Comparison of ENCODE assay signal across 11 cellular contexts in genomic region chr20:63976980-63977391, GRCh38. TPM values are rescaled to one million over a fixed set of nuclear protein-coding genes. Genes with fewer than 3 reads are reported as not detected.
A peak's percentile ranks its signal among the peaks of the same experiment; 100 is the strongest.
DNase-seq lines count a peak whose midpoint lies in the region; ATAC-seq and TF ChIP-seq lines count a peak whose summit lies in the region.
"Had no signal": no experiment of that assay in that cellular context is flagged by ENCODE, and none has a peak within 500 bp of the region (broad histone marks: within the 10 kb centered on the region; RNA-seq: fewer than 3 reads in every experiment).

No MANE protein-coding gene starts in this region.

- H3K27ac Mint-ChIP-seq in activated naive CD4-positive, alpha-beta T cell treated with anti-CD3 and anti-CD28 coated beads for 36 hours: peak overlapping the region; percentile 69
- H3K27ac Mint-ChIP-seq in brain: peak overlapping the region in 2 of 5 experiments; percentile 42 to 67
- H3K27ac Mint-ChIP-seq in progenitor cell of endocrine pancreas: no peak overlapping the region

- ATAC-seq in GM19324 (IDR thresholded peaks at IDR 0.05; ENCODE audit: low FRiP score, unreplicated experiment): no peak
- ATAC-seq in GM21737 (IDR thresholded peaks at IDR 0.05; ENCODE audit: unreplicated experiment): no peak
- ATAC-seq: body of pancreas had no signal

- no peaks in the 10 kb centered on the region for H3K9me3 Mint-ChIP-seq in activated naive CD4-positive, alpha-beta T cell treated with anti-CD3 and anti-CD28 coated beads for 36 hours
- H3K9me3 Mint-ChIP-seq in brain (no peaks in the 10 kb centered on the region), progenitor cell of endocrine pancreas (ENCODE audit: low read depth) (no peaks in the 10 kb centered on the region)

- peaks cover 21% of the 10 kb centered on the region for H3K36me3 Mint-ChIP-seq in activated naive CD4-positive, alpha-beta T cell treated with anti-CD3 and anti-CD28 coated beads for 36 hours (ENCODE audit: low read depth)
- peaks cover 4% of the 10 kb centered on the region for H3K36me3 Mint-ChIP-seq in brain
- H3K36me3 Mint-ChIP-seq in progenitor cell of endocrine pancreas (ENCODE audit: insufficient read depth): peaks cover 9% of the 10 kb centered on the region

- TF ChIP-seq POLR2A in NB4 (IDR thresholded peaks at IDR 0.05; ENCODE audit: extremely low read depth, insufficient read length): no peak

- no peak for DNase-seq in activated naive CD4-positive, alpha-beta T cell treated with anti-CD3 and anti-CD28 coated beads for 36 hours
- no peak for DNase-seq in activated naive CD4-positive, alpha-beta T cell treated with anti-CD3 and anti-CD28 coated beads, Interleukin-2, amount 50 U/mL, for 16 hours
- DNase-seq in NB4 (ENCODE audit: low read depth): no peak
- no peak for DNase-seq in progenitor cell of endocrine pancreas (ENCODE audit: low spot score, unreplicated experiment)
- DNase-seq in RPMI8226: no peak
- DNase-seq: NCI-H2029 treated with DMSO at 0.1 percent for 48 hours, ovary had no signal

- intact Hi-C loops in activated naive CD4-positive, alpha-beta T cell treated with anti-CD3 and anti-CD28 coated beads for 36 hours (cut with micrococcal nuclease): loop anchor here (1.0 kb wide), 1 partner anchor 20 kb away; no protein-coding TSS in a partner anchor

- H3K4me3 Mint-ChIP-seq in activated naive CD4-positive, alpha-beta T cell treated with anti-CD3 and anti-CD28 coated beads for 36 hours: peak overlapping the region; percentile 11
- H3K4me3 Mint-ChIP-seq in brain (peak overlapping the region in 3 of 5 experiments; percentile 24 to 87 (median 30)), progenitor cell of endocrine pancreas (ENCODE audit: low read depth) (peak overlapping the region; percentile 24)

- H3K4me1 Mint-ChIP-seq in activated naive CD4-positive, alpha-beta T cell treated with anti-CD3 and anti-CD28 coated beads for 36 hours (ENCODE audit: low read depth): peaks cover 51% of the 10 kb centered on the region
- H3K4me1 Mint-ChIP-seq in brain: peaks cover 62% of the 10 kb centered on the region
- H3K4me1 Mint-ChIP-seq in progenitor cell of endocrine pancreas (ENCODE audit: low read depth): peaks cover 23% of the 10 kb centered on the region

- H3K4me3 ChIP-seq in NB4 (ENCODE audit: low read depth, low read length): peak overlapping the region; percentile 35
- H3K4me3 ChIP-seq: body of pancreas, ovary had no signal

- no peak for TF ChIP-seq CTCF in NB4 (IDR thresholded peaks at IDR 0.05; ENCODE audit: low read depth, low read length)
- no peak for TF ChIP-seq CTCF in brain (conservative IDR thresholded peaks at IDR 0.05)
- TF ChIP-seq CTCF in progenitor cell of endocrine pancreas (IDR thresholded peaks at IDR 0.05; ENCODE audit: unreplicated experiment): no peak

- no peaks in the 10 kb centered on the region for H3K27me3 Mint-ChIP-seq in activated naive CD4-positive, alpha-beta T cell treated with anti-CD3 and anti-CD28 coated beads for 36 hours (ENCODE audit: low read depth)
- H3K27me3 Mint-ChIP-seq in brain (peaks cover 17% of the 10 kb centered on the region), progenitor cell of endocrine pancreas (no peaks in the 10 kb centered on the region)

- CTCF ChIA-PET in activated naive CD4-positive, alpha-beta T cell treated with anti-CD3 and anti-CD28 coated beads for 36 hours (lab: Charles Lee): interaction anchor here (1.1 kb wide), 1 partner anchor 144 kb away, joined by 3 read pairs; no protein-coding TSS in a partner anchor

RNA-seq across cellular contexts. Expression of gene SAMD10, which starts 2.5 kb away (rescaled TPM):
- 10 to 100 TPM; 20.5 to 21.8 TPM for total RNA-seq in activated naive CD4-positive, alpha-beta T cell treated with anti-CD3 and anti-CD28 coated beads for 36 hours
- 29.4 TPM for polyA plus RNA-seq in brain (ENCODE audit: insufficient read depth, low read depth, low replicate concordance)
- total RNA-seq in progenitor cell of endocrine pancreas: 12.8 and 14.0 TPM in 2 replicates

RNA-seq across cellular contexts. Expression of gene PRPF6, which starts 3.9 kb away (rescaled TPM):
- total RNA-seq in activated naive CD4-positive, alpha-beta T cell treated with anti-CD3 and anti-CD28 coated beads for 36 hours: 10 to 100 TPM; 39.4 to 40.2 TPM
- polyA plus RNA-seq in brain (ENCODE audit: insufficient read depth, low read depth, low replicate concordance): 196 TPM
- 74.7 and 76.4 TPM in 2 replicates for total RNA-seq in progenitor cell of endocrine pancreas

RNA-seq across cellular contexts. Expression of gene ZNF512B, which starts 7.3 kb away (rescaled TPM):
- total RNA-seq in activated naive CD4-positive, alpha-beta T cell treated with anti-CD3 and anti-CD28 coated beads for 36 hours: 1 to 10 TPM; 7.9 to 8.3 TPM
- 15.2 TPM for polyA plus RNA-seq in brain (ENCODE audit: insufficient read depth, low read depth, low replicate concordance)
- 49.4 and 50.5 TPM in 2 replicates for total RNA-seq in progenitor cell of endocrine pancreas

RNA-seq across cellular contexts. Expression of gene UCKL1, which starts 20.8 kb away (rescaled TPM):
- total RNA-seq in activated naive CD4-positive, alpha-beta T cell treated with anti-CD3 and anti-CD28 coated beads for 36 hours: 10 to 100 TPM; 23.3 to 23.9 TPM
- polyA plus RNA-seq in brain (ENCODE audit: insufficient read depth, low read depth, low replicate concordance): 45.7 TPM
- total RNA-seq in progenitor cell of endocrine pancreas: 78.9 and 79.2 TPM in 2 replicates

RNA-seq across cellular contexts. Expression of gene C20orf204, which starts 59.0 kb away (rescaled TPM):
- 1 to 10 TPM; 1.1 to 1.7 TPM for total RNA-seq in activated naive CD4-positive, alpha-beta T cell treated with anti-CD3 and anti-CD28 coated beads for 36 hours
- polyA plus RNA-seq in brain (ENCODE audit: insufficient read depth, low read depth, low replicate concordance): 12.1 TPM
- 3.3 and 3.4 TPM in 2 replicates for total RNA-seq in progenitor cell of endocrine pancreas
